ENCODE assay signal across 14 cellular contexts in the genomic region with DNA sequence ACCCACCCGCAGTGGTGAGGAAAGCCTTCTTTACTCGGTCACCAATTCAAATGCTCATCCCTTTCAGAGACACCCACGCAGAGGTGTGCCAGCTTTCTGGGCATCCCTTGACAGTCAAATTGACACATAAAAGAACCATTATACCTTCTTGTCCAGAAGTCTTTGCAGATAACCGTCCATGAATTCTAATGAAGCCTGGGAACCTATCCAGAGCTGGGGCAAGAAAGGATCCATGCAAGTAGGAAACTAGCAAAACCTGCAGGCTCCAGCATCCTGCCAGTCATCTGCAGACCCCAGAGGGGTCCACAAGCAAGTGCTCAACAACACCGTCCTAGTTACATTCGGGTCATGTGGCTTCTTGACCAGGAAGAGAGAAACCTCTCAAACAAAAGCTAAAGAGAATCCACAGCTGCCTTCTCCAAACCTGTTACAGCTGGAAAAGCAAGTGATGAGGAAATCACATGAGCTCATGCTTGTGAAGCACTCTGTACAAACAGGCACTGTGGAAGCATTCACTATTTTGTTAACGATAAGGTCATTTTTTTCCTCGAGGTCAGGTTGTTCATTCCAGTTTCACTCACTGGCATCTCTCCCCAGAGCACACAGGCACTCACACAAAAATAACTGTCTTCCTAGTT.
DNase-seq lines count a peak whose midpoint lies in the region; FAIRE-seq and TF ChIP-seq lines count a peak whose summit lies in the region.
"Had no signal": no experiment of that assay in that cellular context is flagged by ENCODE, and none has a peak within 500 bp of the region (broad histone marks: within the 10 kb centered on the region; RNA-seq: fewer than 3 reads in every experiment).

No MANE protein-coding gene starts in this region.

- no peak for FAIRE-seq in GM12892 (lab: Jason Lieb, UNC)

- DNase-seq in NB4 (ENCODE audit: low read depth): peak; percentile 44
- DNase-seq in choroid plexus epithelial cell (ENCODE audit: low read depth): peak; percentile 55
- peak; percentile 6 for DNase-seq in kidney glomerular epithelial cell (lab: John Stamatoyannopoulos, UW)
- DNase-seq in suprapubic skin (ENCODE audit: low spot score in 2 of 2): peak in 1 of 2 donors; percentile 37
- no peak for DNase-seq in effector CD8-positive, alpha-beta T cell (lab: John Stamatoyannopoulos, UW)
- no peak for DNase-seq in GM12892 (ENCODE audit: insufficient read length)
- DNase-seq in SK-N-DZ (ENCODE audit: low spot score): no peak
- DNase-seq: activated CD4-positive, alpha-beta T cell treated with anti-CD3 and anti-CD28 coated beads for 48 hours; cortex of kidney; NCI-H2107; NCI-H748 treated with DMSO at 0.1 percent for 48 hours; occipital lobe; stimulated activated CD4-positive, alpha-beta T cell treated with anti-CD3 and anti-CD28 coated beads, Interleukin-12 subunit alpha, Interleukin-12 subunit beta, amount 100 ng/mL, for 4 hours; T-helper 9 cell had no signal

- H3K27ac ChIP-seq in suprapubic skin: peak overlapping the region; percentile 59

- 75% methylated on average over 8 of the region's 8 CpGs for WGBS in suprapubic skin

- no peak for TF ChIP-seq CTCF in NB4 (IDR thresholded peaks at IDR 0.05; ENCODE audit: low read depth, low read length)
- TF ChIP-seq CTCF in choroid plexus epithelial cell (conservative IDR thresholded peaks at IDR 0.05; ENCODE audit: low read depth, low read length): no peak
- no peak for TF ChIP-seq CTCF in suprapubic skin (IDR thresholded peaks at IDR 0.05)

- H3K4me1 ChIP-seq in suprapubic skin: peaks cover 10% of the 10 kb centered on the region

- no peak for TF ChIP-seq EP300 in suprapubic skin (IDR thresholded peaks at IDR 0.05)

- TF ChIP-seq POLR2A in NB4 (IDR thresholded peaks at IDR 0.05; ENCODE audit: extremely low read depth, insufficient read length): no peak
- no peak for TF ChIP-seq POLR2A in suprapubic skin (IDR thresholded peaks at IDR 0.05)
- no peak for TF ChIP-seq POLR2A in GM12892 (IDR thresholded peaks at IDR 0.05; ENCODE audit: low read depth, low read length)

- no peaks in the 10 kb centered on the region for H3K9me3 ChIP-seq in suprapubic skin

- no peaks in the 10 kb centered on the region for H3K36me3 ChIP-seq in suprapubic skin

- no peaks in the 10 kb centered on the region for H3K27me3 ChIP-seq in suprapubic skin

- H3K4me3 ChIP-seq in NB4 (ENCODE audit: low read depth, low read length) (no peak overlapping the region), choroid plexus epithelial cell (ENCODE audit: low read depth, low read length) (no peak overlapping the region), suprapubic skin (no peak overlapping the region)

Comparison
In these comparisons a context has a peak if more than half of its experiments do, and no peak if none do; other contexts are left out.
1. DNase-seq: peak in NB4 (single experiment), choroid plexus epithelial cell (single experiment) and kidney glomerular epithelial cell (single experiment); none in effector CD8-positive, alpha-beta T cell (single experiment), GM12892 (single experiment) and SK-N-DZ (single experiment).